Comparison of ENCODE assay signal across 1 cellular context in the genomic region with DNA sequence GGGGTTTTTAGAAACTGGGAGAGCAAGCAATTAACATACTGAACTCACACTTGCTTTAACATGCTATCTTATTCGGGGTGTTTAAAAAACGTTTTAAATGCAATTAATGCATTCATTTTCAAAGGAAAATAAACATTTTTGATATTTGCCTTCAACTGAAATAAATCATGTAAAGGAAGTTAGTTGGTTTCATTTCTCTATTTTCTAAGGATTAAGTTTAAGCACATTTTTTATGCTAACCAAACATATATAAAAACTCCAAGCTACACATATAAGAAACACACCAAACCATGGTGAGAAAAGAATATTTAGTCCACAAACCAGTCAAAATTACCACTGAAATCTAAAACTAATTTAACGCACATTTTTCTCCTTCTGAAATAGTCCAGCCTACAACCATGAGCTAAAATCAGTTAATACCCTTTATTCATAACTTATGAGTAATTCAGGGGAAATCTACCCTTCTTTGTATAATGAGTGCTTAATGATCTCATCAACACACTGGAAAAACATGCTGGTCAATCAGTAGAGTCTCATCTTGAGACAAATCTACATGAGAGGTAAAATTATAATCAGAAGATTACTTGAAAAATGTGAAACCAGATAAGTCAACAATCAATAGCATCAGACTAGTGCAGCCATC.
A peak's percentile ranks its signal among the peaks of the same experiment; 100 is the strongest.
TF ChIP-seq lines count a peak whose summit lies in the region.

No MANE protein-coding gene starts in this region.

TF ChIP-seq in GM12878, 131 proteins besides CTCF, POLR2A, EP300 and RAD21 (continued from another document):
- TF ChIP-seq, protein P1, sequence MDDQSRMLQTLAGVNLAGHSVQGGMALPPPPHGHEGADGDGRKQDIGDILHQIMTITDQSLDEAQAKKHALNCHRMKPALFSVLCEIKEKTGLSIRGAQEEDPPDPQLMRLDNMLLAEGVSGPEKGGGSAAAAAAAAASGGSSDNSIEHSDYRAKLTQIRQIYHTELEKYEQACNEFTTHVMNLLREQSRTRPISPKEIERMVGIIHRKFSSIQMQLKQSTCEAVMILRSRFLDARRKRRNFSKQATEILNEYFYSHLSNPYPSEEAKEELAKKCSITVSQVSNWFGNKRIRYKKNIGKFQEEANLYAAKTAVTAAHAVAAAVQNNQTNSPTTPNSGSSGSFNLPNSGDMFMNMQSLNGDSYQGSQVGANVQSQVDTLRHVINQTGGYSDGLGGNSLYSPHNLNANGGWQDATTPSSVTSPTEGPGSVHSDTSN (IDR thresholded peaks at IDR 0.05; ENCODE audit: insufficient replicate concordance, low read depth, low read length): no peak
- no peak for TF ChIP-seq YBX1 (IDR thresholded peaks at IDR 0.05)
- TF ChIP-seq CBFB (IDR thresholded peaks at IDR 0.05; ENCODE audit: low read depth): no peak
- TF ChIP-seq, protein P2, sequence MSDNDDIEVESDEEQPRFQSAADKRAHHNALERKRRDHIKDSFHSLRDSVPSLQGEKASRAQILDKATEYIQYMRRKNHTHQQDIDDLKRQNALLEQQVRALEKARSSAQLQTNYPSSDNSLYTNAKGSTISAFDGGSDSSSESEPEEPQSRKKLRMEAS (IDR thresholded peaks at IDR 0.05; ENCODE audit: low read depth, low read length): no peak
- TF ChIP-seq CHD1 (IDR thresholded peaks at IDR 0.05; ENCODE audit: low read depth, low read length): no peak
- TF ChIP-seq ZBED1 (IDR thresholded peaks at IDR 0.05; ENCODE audit: borderline replicate concordance): no peak
- TF ChIP-seq, protein P3, sequence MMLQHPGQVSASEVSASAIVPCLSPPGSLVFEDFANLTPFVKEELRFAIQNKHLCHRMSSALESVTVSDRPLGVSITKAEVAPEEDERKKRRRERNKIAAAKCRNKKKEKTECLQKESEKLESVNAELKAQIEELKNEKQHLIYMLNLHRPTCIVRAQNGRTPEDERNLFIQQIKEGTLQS (IDR thresholded peaks at IDR 0.05; ENCODE audit: borderline replicate concordance, extremely low read depth, low read depth, low read length): no peak
- TF ChIP-seq MTA3 (IDR thresholded peaks at IDR 0.05; ENCODE audit: borderline replicate concordance, low read length): no peak
- TF ChIP-seq, protein P4, sequence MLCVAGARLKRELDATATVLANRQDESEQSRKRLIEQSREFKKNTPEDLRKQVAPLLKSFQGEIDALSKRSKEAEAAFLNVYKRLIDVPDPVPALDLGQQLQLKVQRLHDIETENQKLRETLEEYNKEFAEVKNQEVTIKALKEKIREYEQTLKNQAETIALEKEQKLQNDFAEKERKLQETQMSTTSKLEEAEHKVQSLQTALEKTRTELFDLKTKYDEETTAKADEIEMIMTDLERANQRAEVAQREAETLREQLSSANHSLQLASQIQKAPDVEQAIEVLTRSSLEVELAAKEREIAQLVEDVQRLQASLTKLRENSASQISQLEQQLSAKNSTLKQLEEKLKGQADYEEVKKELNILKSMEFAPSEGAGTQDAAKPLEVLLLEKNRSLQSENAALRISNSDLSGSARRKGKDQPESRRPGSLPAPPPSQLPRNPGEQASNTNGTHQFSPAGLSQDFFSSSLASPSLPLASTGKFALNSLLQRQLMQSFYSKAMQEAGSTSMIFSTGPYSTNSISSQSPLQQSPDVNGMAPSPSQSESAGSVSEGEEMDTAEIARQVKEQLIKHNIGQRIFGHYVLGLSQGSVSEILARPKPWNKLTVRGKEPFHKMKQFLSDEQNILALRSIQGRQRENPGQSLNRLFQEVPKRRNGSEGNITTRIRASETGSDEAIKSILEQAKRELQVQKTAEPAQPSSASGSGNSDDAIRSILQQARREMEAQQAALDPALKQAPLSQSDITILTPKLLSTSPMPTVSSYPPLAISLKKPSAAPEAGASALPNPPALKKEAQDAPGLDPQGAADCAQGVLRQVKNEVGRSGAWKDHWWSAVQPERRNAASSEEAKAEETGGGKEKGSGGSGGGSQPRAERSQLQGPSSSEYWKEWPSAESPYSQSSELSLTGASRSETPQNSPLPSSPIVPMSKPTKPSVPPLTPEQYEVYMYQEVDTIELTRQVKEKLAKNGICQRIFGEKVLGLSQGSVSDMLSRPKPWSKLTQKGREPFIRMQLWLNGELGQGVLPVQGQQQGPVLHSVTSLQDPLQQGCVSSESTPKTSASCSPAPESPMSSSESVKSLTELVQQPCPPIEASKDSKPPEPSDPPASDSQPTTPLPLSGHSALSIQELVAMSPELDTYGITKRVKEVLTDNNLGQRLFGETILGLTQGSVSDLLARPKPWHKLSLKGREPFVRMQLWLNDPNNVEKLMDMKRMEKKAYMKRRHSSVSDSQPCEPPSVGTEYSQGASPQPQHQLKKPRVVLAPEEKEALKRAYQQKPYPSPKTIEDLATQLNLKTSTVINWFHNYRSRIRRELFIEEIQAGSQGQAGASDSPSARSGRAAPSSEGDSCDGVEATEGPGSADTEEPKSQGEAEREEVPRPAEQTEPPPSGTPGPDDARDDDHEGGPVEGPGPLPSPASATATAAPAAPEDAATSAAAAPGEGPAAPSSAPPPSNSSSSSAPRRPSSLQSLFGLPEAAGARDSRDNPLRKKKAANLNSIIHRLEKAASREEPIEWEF (IDR thresholded peaks at IDR 0.05; ENCODE audit: insufficient replicate concordance, low read depth, low read length): no peak
- TF ChIP-seq, protein P5, sequence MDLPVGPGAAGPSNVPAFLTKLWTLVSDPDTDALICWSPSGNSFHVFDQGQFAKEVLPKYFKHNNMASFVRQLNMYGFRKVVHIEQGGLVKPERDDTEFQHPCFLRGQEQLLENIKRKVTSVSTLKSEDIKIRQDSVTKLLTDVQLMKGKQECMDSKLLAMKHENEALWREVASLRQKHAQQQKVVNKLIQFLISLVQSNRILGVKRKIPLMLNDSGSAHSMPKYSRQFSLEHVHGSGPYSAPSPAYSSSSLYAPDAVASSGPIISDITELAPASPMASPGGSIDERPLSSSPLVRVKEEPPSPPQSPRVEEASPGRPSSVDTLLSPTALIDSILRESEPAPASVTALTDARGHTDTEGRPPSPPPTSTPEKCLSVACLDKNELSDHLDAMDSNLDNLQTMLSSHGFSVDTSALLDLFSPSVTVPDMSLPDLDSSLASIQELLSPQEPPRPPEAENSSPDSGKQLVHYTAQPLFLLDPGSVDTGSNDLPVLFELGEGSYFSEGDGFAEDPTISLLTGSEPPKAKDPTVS (IDR thresholded peaks at IDR 0.05; ENCODE audit: low read depth, low read length): no peak
- no peak for TF ChIP-seq HDGF (IDR thresholded peaks at IDR 0.05)
- TF ChIP-seq SPI1 (IDR thresholded peaks at IDR 0.05; ENCODE audit: borderline replicate concordance, insufficient read depth, low read depth, low read length): peak; percentile 70
- TF ChIP-seq, protein P6, sequence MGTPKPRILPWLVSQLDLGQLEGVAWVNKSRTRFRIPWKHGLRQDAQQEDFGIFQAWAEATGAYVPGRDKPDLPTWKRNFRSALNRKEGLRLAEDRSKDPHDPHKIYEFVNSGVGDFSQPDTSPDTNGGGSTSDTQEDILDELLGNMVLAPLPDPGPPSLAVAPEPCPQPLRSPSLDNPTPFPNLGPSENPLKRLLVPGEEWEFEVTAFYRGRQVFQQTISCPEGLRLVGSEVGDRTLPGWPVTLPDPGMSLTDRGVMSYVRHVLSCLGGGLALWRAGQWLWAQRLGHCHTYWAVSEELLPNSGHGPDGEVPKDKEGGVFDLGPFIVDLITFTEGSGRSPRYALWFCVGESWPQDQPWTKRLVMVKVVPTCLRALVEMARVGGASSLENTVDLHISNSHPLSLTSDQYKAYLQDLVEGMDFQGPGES (IDR thresholded peaks at IDR 0.05): no peak
- peak; percentile 83 for TF ChIP-seq MTA2 (IDR thresholded peaks at IDR 0.05; ENCODE audit: low read depth)
- TF ChIP-seq TCF12 (IDR thresholded peaks at IDR 0.05; ENCODE audit: low read depth, low read length): no peak
- TF ChIP-seq NRF1 (conservative IDR thresholded peaks at IDR 0.05; ENCODE audit: low read depth, low read length): no peak
- no peak for TF ChIP-seq POLR2AphosphoS2 (IDR thresholded peaks at IDR 0.05; ENCODE audit: low read depth, low read length)
- no peak for TF ChIP-seq FOXK2 (IDR thresholded peaks at IDR 0.05)
- TF ChIP-seq NFIC (IDR thresholded peaks at IDR 0.05; ENCODE audit: low read depth, low read length): no peak; the same call in 1 of the 2 replicates
- TF ChIP-seq CEBPB (IDR thresholded peaks at IDR 0.05; ENCODE audit: borderline replicate concordance in 1 of 2, low read depth in 2 of 2, low read length in 2 of 2): 0 out of 4 replicates have a peak, but pooled peaks of 1 of the 2 experiments have one; percentile 41
- TF ChIP-seq RCOR1 (conservative IDR thresholded peaks at IDR 0.05; ENCODE audit: low read depth, low read length): no peak
- peak; percentile 67 for TF ChIP-seq ATF7 (IDR thresholded peaks at IDR 0.05; ENCODE audit: low read depth)
- no peak for TF ChIP-seq SMARCA5 (IDR thresholded peaks at IDR 0.05)
- TF ChIP-seq BRCA1 (IDR thresholded peaks at IDR 0.05; ENCODE audit: low read depth, low read length): no peak
- TF ChIP-seq BACH1 (IDR thresholded peaks at IDR 0.05; ENCODE audit: borderline replicate concordance): no peak
- no peak for TF ChIP-seq MXI1 (IDR thresholded peaks at IDR 0.05; ENCODE audit: low read depth, low read length)
- no peak for TF ChIP-seq ZNF217 (IDR thresholded peaks at IDR 0.05)
- no peak for TF ChIP-seq TBL1XR1 (IDR thresholded peaks at IDR 0.05; ENCODE audit: low read depth, low read length)
- no peak for TF ChIP-seq SIN3A (IDR thresholded peaks at IDR 0.05; ENCODE audit: low read depth, low read length)
- TF ChIP-seq SP1 (IDR thresholded peaks at IDR 0.05; ENCODE audit: low read depth, low read length): no peak
- TF ChIP-seq, protein P7, sequence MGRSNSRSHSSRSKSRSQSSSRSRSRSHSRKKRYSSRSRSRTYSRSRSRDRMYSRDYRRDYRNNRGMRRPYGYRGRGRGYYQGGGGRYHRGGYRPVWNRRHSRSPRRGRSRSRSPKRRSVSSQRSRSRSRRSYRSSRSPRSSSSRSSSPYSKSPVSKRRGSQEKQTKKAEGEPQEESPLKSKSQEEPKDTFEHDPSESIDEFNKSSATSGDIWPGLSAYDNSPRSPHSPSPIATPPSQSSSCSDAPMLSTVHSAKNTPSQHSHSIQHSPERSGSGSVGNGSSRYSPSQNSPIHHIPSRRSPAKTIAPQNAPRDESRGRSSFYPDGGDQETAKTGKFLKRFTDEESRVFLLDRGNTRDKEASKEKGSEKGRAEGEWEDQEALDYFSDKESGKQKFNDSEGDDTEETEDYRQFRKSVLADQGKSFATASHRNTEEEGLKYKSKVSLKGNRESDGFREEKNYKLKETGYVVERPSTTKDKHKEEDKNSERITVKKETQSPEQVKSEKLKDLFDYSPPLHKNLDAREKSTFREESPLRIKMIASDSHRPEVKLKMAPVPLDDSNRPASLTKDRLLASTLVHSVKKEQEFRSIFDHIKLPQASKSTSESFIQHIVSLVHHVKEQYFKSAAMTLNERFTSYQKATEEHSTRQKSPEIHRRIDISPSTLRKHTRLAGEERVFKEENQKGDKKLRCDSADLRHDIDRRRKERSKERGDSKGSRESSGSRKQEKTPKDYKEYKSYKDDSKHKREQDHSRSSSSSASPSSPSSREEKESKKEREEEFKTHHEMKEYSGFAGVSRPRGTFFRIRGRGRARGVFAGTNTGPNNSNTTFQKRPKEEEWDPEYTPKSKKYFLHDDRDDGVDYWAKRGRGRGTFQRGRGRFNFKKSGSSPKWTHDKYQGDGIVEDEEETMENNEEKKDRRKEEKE (IDR thresholded peaks at IDR 0.05): no peak
- TF ChIP-seq PML (IDR thresholded peaks at IDR 0.05; ENCODE audit: low read length): no peak
- TF ChIP-seq RELA (IDR thresholded peaks at IDR 0.05; ENCODE audit: borderline replicate concordance, partially characterized antibody): no peak
- no peak for TF ChIP-seq SREBF2 (IDR thresholded peaks at IDR 0.05; ENCODE audit: low read length)
- TF ChIP-seq JUNB (IDR thresholded peaks at IDR 0.05): peak; percentile 25; the same call in 1 of the 2 replicates
- TF ChIP-seq, protein P8, sequence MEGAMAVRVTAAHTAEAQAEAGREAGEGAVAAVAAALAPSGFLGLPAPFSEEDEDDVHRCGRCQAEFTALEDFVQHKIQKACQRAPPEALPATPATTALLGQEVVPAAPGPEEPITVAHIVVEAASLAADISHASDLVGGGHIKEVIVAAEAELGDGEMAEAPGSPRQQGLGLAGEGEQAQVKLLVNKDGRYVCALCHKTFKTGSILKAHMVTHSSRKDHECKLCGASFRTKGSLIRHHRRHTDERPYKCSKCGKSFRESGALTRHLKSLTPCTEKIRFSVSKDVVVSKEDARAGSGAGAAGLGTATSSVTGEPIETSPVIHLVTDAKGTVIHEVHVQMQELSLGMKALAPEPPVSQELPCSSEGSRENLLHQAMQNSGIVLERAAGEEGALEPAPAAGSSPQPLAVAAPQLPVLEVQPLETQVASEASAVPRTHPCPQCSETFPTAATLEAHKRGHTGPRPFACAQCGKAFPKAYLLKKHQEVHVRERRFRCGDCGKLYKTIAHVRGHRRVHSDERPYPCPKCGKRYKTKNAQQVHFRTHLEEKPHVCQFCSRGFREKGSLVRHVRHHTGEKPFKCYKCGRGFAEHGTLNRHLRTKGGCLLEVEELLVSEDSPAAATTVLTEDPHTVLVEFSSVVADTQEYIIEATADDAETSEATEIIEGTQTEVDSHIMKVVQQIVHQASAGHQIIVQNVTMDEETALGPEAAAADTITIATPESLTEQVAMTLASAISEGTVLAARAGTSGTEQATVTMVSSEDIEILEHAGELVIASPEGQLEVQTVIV (IDR thresholded peaks at IDR 0.05; ENCODE audit: borderline replicate concordance, partially characterized antibody): no peak
- TF ChIP-seq ZNF24 (IDR thresholded peaks at IDR 0.05): 0 out of 2 replicates have a peak, but pooled peaks have one; percentile 9
- no peak for TF ChIP-seq ZNF274 (IDR thresholded peaks at IDR 0.05; ENCODE audit: insufficient read depth, insufficient read length)
- no peak for TF ChIP-seq HDAC6 (IDR thresholded peaks at IDR 0.05; ENCODE audit: unreplicated experiment)
- TF ChIP-seq RUNX3 (IDR thresholded peaks at IDR 0.05; ENCODE audit: low read length): 0 out of 2 replicates have a peak, but pooled peaks have one; percentile 7
- no peak for TF ChIP-seq GATAD2B (conservative IDR thresholded peaks at IDR 0.05; ENCODE audit: low read depth)
- TF ChIP-seq LARP7 (IDR thresholded peaks at IDR 0.05): no peak
- TF ChIP-seq, protein P9, sequence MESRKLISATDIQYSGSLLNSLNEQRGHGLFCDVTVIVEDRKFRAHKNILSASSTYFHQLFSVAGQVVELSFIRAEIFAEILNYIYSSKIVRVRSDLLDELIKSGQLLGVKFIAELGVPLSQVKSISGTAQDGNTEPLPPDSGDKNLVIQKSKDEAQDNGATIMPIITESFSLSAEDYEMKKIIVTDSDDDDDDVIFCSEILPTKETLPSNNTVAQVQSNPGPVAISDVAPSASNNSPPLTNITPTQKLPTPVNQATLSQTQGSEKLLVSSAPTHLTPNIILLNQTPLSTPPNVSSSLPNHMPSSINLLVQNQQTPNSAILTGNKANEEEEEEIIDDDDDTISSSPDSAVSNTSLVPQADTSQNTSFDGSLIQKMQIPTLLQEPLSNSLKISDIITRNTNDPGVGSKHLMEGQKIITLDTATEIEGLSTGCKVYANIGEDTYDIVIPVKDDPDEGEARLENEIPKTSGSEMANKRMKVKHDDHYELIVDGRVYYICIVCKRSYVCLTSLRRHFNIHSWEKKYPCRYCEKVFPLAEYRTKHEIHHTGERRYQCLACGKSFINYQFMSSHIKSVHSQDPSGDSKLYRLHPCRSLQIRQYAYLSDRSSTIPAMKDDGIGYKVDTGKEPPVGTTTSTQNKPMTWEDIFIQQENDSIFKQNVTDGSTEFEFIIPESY (IDR thresholded peaks at IDR 0.05): no peak
- no peak for TF ChIP-seq NR2F1 (conservative IDR thresholded peaks at IDR 0.05)
- TF ChIP-seq MYC (IDR thresholded peaks at IDR 0.05; ENCODE audit: insufficient read depth, insufficient read length, insufficient replicate concordance, low read length, severe bottlenecking): no peak
- TF ChIP-seq FOS (IDR thresholded peaks at IDR 0.05; ENCODE audit: borderline replicate concordance, extremely low read depth, insufficient read length): no peak
